28 cellular contexts compared by ENCODE assay signal in genomic region chr15:55356985-55357585, GRCh38. TPM values are rescaled to one million over a fixed set of nuclear protein-coding genes. Genes with fewer than 3 reads are reported as not detected.
"Had no signal": no experiment of that assay in that cellular context is flagged by ENCODE, and none has a peak within 500 bp of the region (broad histone marks: within the 10 kb centered on the region; RNA-seq: fewer than 3 reads in every experiment).

No MANE protein-coding gene starts in this region.

- H3K36me3 ChIP-seq: prostate gland, thyroid gland had no signal

- H3K9me3 ChIP-seq: esophagus squamous epithelium, heart right ventricle, left lung, mucosa of descending colon, neutrophil, prostate gland, right atrium auricular region, stomach, thyroid gland, vagina had no signal

- H3K27ac ChIP-seq: esophagus squamous epithelium, heart right ventricle, left lung, parathyroid adenoma, prostate gland, right atrium auricular region, stomach, vagina had no signal

- H3K27me3 ChIP-seq: esophagus squamous epithelium, heart right ventricle, left lung, neutrophil, right atrium auricular region, stomach, thyroid gland, vagina had no signal

- H3K9me3 Mint-ChIP-seq: effector memory CD8-positive, alpha-beta T cell; mesothelial cell of epicardium; naive B cell; natural killer cell treated with Interleukin-12 subunit alpha and Interleukin-12 subunit beta and Interleukin-15 and Interleukin-18, amount 100 ng/mL, for 72 hours; neural crest cell had no signal

- ATAC-seq: effector memory CD8-positive, alpha-beta T cell; heart right ventricle; left cardiac atrium; left lung; mucosa of descending colon; natural killer cell treated with Interleukin-12 subunit alpha and Interleukin-12 subunit beta and Interleukin-15 and Interleukin-18, amount 100 ng/mL, for 72 hours; sciatic nerve had no signal

- H3K27me3 Mint-ChIP-seq: effector memory CD8-positive, alpha-beta T cell; naive B cell; natural killer cell treated with Interleukin-12 subunit alpha and Interleukin-12 subunit beta and Interleukin-15 and Interleukin-18, amount 100 ng/mL, for 72 hours had no signal

- H3K4me1 ChIP-seq: esophagus squamous epithelium, heart right ventricle, left lung, parathyroid adenoma, prostate gland, right atrium auricular region, stomach, vagina had no signal

- H3K9ac ChIP-seq: parathyroid adenoma had no signal

- DNase-seq: effector memory CD8-positive, alpha-beta T cell; esophagus squamous epithelium; foreskin melanocyte; glutamatergic neuron; heart right ventricle; hippocampal formation; left cardiac atrium; left lung; mucosa of descending colon; naive B cell; stimulated activated CD4-positive, alpha-beta T cell treated with anti-CD3 and anti-CD28 coated beads, Interleukin-12 subunit alpha, Interleukin-12 subunit beta, amount 100 ng/mL, for 4 hours; stimulated activated CD4-positive, alpha-beta T cell treated with anti-CD3 and anti-CD28 coated beads, Interleukin-1b, Interleukin-23, amount 100 ng/mL, for 48 hours; stimulated activated CD4-positive, alpha-beta T cell treated with anti-CD3 and anti-CD28 coated beads, Interleukin-4, amount 100 ng/mL, for 1 hour; stimulated activated CD8-positive, alpha-beta memory T cell treated with anti-CD3 and anti-CD28 coated beads, Interleukin-4, amount 100 ng/mL, for 48 hours; stimulated activated naive CD4-positive, alpha-beta T cell treated with Interleukin-2 at 50 U/mL for 16 hours; stomach; thyroid gland; trophoblast cell had no signal

- H3K4me3 ChIP-seq: esophagus squamous epithelium, heart right ventricle, left lung, mucosa of descending colon, prostate gland, right atrium auricular region, smooth muscle cell, stomach, thyroid gland, vagina had no signal

- H3K4me3 Mint-ChIP-seq: effector memory CD8-positive, alpha-beta T cell; mesothelial cell of epicardium; naive B cell; natural killer cell treated with Interleukin-12 subunit alpha and Interleukin-12 subunit beta and Interleukin-15 and Interleukin-18, amount 100 ng/mL, for 72 hours; neural crest cell had no signal

- H3K79me2 ChIP-seq: parathyroid adenoma had no signal

- H3K27ac Mint-ChIP-seq: mesothelial cell of epicardium; natural killer cell treated with Interleukin-12 subunit alpha and Interleukin-12 subunit beta and Interleukin-15 and Interleukin-18, amount 100 ng/mL, for 72 hours had no signal

- H3K4me2 ChIP-seq: smooth muscle cell had no signal

- H3K4me1 Mint-ChIP-seq: neural crest cell had no signal

- H2AFZ ChIP-seq: parathyroid adenoma had no signal

RNA-seq across cellular contexts. Expression of gene PIERCE2, which starts 51.2 kb away (rescaled TPM):
- total RNA-seq: natural killer cell treated with Interleukin-12 subunit alpha and Interleukin-12 subunit beta and Interleukin-15 and Interleukin-18, amount 100 ng/mL, for 72 hours; vagina had no signal
- polyA plus RNA-seq: smooth muscle cell had no signal
